Comparison of ENCODE assay signal across 14 cellular contexts in genomic region chr14:35482994-35483515, GRCh38. TPM values are rescaled to one million over a fixed set of nuclear protein-coding genes. Genes with fewer than 3 reads are reported as not detected.
DNase-seq lines count a peak whose midpoint lies in the region; ATAC-seq and TF ChIP-seq lines count a peak whose summit lies in the region.
"Had no signal": no experiment of that assay in that cellular context is flagged by ENCODE, and none has a peak within 500 bp of the region (broad histone marks: within the 10 kb centered on the region; RNA-seq: fewer than 3 reads in every experiment).

No MANE protein-coding gene starts in this region.

- H3K4me3 ChIP-seq in HEK293 (ENCODE audit: low read depth, low read length) = no peak overlapping the region
- H3K4me3 ChIP-seq: BLaER1 treated with 17β-estradiol and CSF1 and Interleukin-3, amounts not matched to agents 10 nM and 100 nM had no signal

- no peaks in the 10 kb centered on the region for H3K9me3 ChIP-seq in HEK293 (ENCODE audit: control insufficient read depth, insufficient read depth, low read depth, low read length)
- H3K9me3 ChIP-seq: BLaER1 treated with 17β-estradiol and CSF1 and Interleukin-3, amounts not matched to agents 10 nM and 100 nM had no signal

- H3K4me1 ChIP-seq in HEK293 (ENCODE audit: control insufficient read depth, insufficient read depth, low read length) = no peaks in the 10 kb centered on the region
- H3K4me1 ChIP-seq: BLaER1 treated with 17β-estradiol and CSF1 and Interleukin-3, amounts not matched to agents 10 nM and 100 nM had no signal

- H3K36me3 ChIP-seq in HEK293 (ENCODE audit: control insufficient read depth in 2 of 2, insufficient read depth in 1 of 2, low read length in 2 of 2) = no peaks in the 10 kb centered on the region
- H3K36me3 ChIP-seq: BLaER1 treated with 17β-estradiol and CSF1 and Interleukin-3, amounts not matched to agents 10 nM and 100 nM had no signal

- H3K4me3 Mint-ChIP-seq in endothelial cell (ENCODE audit: unreplicated experiment) = no peak overlapping the region
- no peak overlapping the region for H3K4me3 Mint-ChIP-seq in glutamatergic neuron (ENCODE audit: unreplicated experiment)
- H3K4me3 Mint-ChIP-seq in effector memory CD8-positive, alpha-beta T cell = no peak overlapping the region
- H3K4me3 Mint-ChIP-seq: CD4-positive, CD25-positive, alpha-beta regulatory T cell had no signal

- no peak for ATAC-seq in effector memory CD8-positive, alpha-beta T cell (replicated peaks)
- ATAC-seq in HG03469 (IDR thresholded peaks at IDR 0.05; ENCODE audit: unreplicated experiment) = no peak

- H3K36me3 Mint-ChIP-seq in endothelial cell (ENCODE audit: low read depth, unreplicated experiment) = no peaks in the 10 kb centered on the region
- H3K36me3 Mint-ChIP-seq in glutamatergic neuron (ENCODE audit: unreplicated experiment) = no peaks in the 10 kb centered on the region
- no peaks in the 10 kb centered on the region for H3K36me3 Mint-ChIP-seq in effector memory CD8-positive, alpha-beta T cell (ENCODE audit: insufficient read depth)
- H3K36me3 Mint-ChIP-seq: CD4-positive, CD25-positive, alpha-beta regulatory T cell had no signal

- H3K27me3 Mint-ChIP-seq in endothelial cell (ENCODE audit: unreplicated experiment) = no peaks in the 10 kb centered on the region
- H3K27me3 Mint-ChIP-seq in glutamatergic neuron (ENCODE audit: unreplicated experiment) = no peaks in the 10 kb centered on the region
- H3K27me3 Mint-ChIP-seq in effector memory CD8-positive, alpha-beta T cell = peaks cover 14 to 27% of the 10 kb centered on the region in 2 donors

- DNase-seq in OCI-M1 (lab: John Stamatoyannopoulos, UW) = peak; percentile 27
- DNase-seq in endothelial cell (ENCODE audit: low spot score) = no peak
- DNase-seq in glutamatergic neuron = no peak
- DNase-seq in AG20443 (ENCODE audit: low spot score) = no peak
- DNase-seq in effector memory CD8-positive, alpha-beta T cell = no peak
- DNase-seq: 8988T; Calu3; CD4-positive, CD25-positive, alpha-beta regulatory T cell; DMS 273 treated with DMSO at 0.1 percent for 48 hours; HCEC 1CT had no signal

- no peak for TF ChIP-seq CTCF in HEK293 (tag by site-specific recombination; IDR thresholded peaks at IDR 0.05)
- no peak for TF ChIP-seq CTCF in endothelial cell (IDR thresholded peaks at IDR 0.05; ENCODE audit: unreplicated experiment)
- no peak for TF ChIP-seq CTCF in glutamatergic neuron (IDR thresholded peaks at IDR 0.05; ENCODE audit: partially characterized antibody, unreplicated experiment)

- CTCF ChIA-PET in HEK293 (lab: Yijun Ruan, JAX) = no interaction called here

- peaks cover 6% of the 10 kb centered on the region for H3K4me1 Mint-ChIP-seq in endothelial cell (ENCODE audit: unreplicated experiment)
- H3K4me1 Mint-ChIP-seq in glutamatergic neuron (ENCODE audit: low read depth, unreplicated experiment) = peaks cover 4% of the 10 kb centered on the region
- no peaks in the 10 kb centered on the region for H3K4me1 Mint-ChIP-seq in effector memory CD8-positive, alpha-beta T cell (ENCODE audit: low read depth in 2 of 2)
- H3K4me1 Mint-ChIP-seq: CD4-positive, CD25-positive, alpha-beta regulatory T cell had no signal

- peak overlapping the region; percentile 9 for H3K27ac Mint-ChIP-seq in endothelial cell (ENCODE audit: unreplicated experiment)
- peak overlapping the region; percentile 36 for H3K27ac Mint-ChIP-seq in glutamatergic neuron (ENCODE audit: unreplicated experiment)
- H3K27ac Mint-ChIP-seq in effector memory CD8-positive, alpha-beta T cell = no peak overlapping the region
- H3K27ac Mint-ChIP-seq: CD4-positive, CD25-positive, alpha-beta regulatory T cell had no signal

- no peak overlapping the region for H3K27ac ChIP-seq in HEK293 (ENCODE audit: extremely low read depth, low read depth, low read length)
- H3K27ac ChIP-seq: BLaER1 treated with 17β-estradiol and CSF1 and Interleukin-3, amounts not matched to agents 10 nM and 100 nM had no signal

- H3K9me3 Mint-ChIP-seq in endothelial cell (ENCODE audit: unreplicated experiment) (no peaks in the 10 kb centered on the region), glutamatergic neuron (ENCODE audit: unreplicated experiment) (peaks cover 1% of the 10 kb centered on the region)
- no peaks in the 10 kb centered on the region for H3K9me3 Mint-ChIP-seq in effector memory CD8-positive, alpha-beta T cell
- H3K9me3 Mint-ChIP-seq: CD4-positive, CD25-positive, alpha-beta regulatory T cell had no signal

- POLR2A ChIA-PET in HEK293 (lab: Yijun Ruan, JAX) = no interaction called here

TF ChIP-seq in HEK293, 187 proteins besides CTCF, POLR2A, EP300 and RAD21 (continues in another document):
- TF ChIP-seq PRDM6 (tag by site-specific recombination; IDR thresholded peaks at IDR 0.05) (peak; percentile 46; the same call in 1 of the 2 replicates), ZXDB (tag by site-specific recombination; IDR thresholded peaks at IDR 0.05) (no peak), ZIC2 (tag by site-specific recombination; IDR thresholded peaks at IDR 0.05) (no peak), ZNF843 (tag by site-specific recombination; IDR thresholded peaks at IDR 0.05) (no peak), ZNF549 (tag by site-specific recombination; IDR thresholded peaks at IDR 0.05) (0 out of 2 replicates have a peak, but pooled peaks have one; percentile 35), PRDM1 (tag by site-specific recombination; IDR thresholded peaks at IDR 0.05) (no peak), OSR2 (tag by site-specific recombination; IDR thresholded peaks at IDR 0.05) (peak; percentile 29; the same call in 1 of the 2 replicates), GFI1B (tag by site-specific recombination; IDR thresholded peaks at IDR 0.05) (no peak), ZNF175 (tag by site-specific recombination; IDR thresholded peaks at IDR 0.05) (no peak), ZNF629 (tag by site-specific recombination; IDR thresholded peaks at IDR 0.05) (peak; percentile 69), ZNF114 (tag by site-specific recombination; IDR thresholded peaks at IDR 0.05) (no peak), ZNF654 (tag by site-specific recombination; IDR thresholded peaks at IDR 0.05; ENCODE audit: low read depth) (no peak), KLF8 (tag by site-specific recombination; IDR thresholded peaks at IDR 0.05) (peak; percentile 46; the same call in 1 of the 2 replicates), ZNF518A (tag by site-specific recombination; conservative IDR thresholded peaks at IDR 0.05; ENCODE audit: low read depth) (0 out of 2 replicates have a peak, but pooled peaks have one; percentile 17), ZNF2 (tag by site-specific recombination; IDR thresholded peaks at IDR 0.05) (no peak)

RNA-seq across cellular contexts. Expression of gene INSM2, which starts 50.9 kb away (rescaled TPM):
- total RNA-seq in endothelial cell (ENCODE audit: unreplicated experiment) (not detected), glutamatergic neuron (ENCODE audit: unreplicated experiment) (21.7 TPM)
- total RNA-seq: Calu3; CD4-positive, CD25-positive, alpha-beta regulatory T cell; H4 had no signal

Comparison
In these comparisons a context has a peak if more than half of its experiments do, and no peak if none do; other contexts are left out.
1. H3K27ac Mint-ChIP-seq: peak in endothelial cell (single experiment) and glutamatergic neuron (single experiment); none in effector memory CD8-positive, alpha-beta T cell (0 of 2).
2. RNA of gene INSM2, which starts 50.9 kb away (total RNA-seq): 21.7 TPM in glutamatergic neuron (single experiment); not detected in endothelial cell (single experiment); every median in the first group is over 10 times any median in the second.